9 cellular contexts compared by ENCODE assay signal in genomic region chr15:95557226-95558046, GRCh38.
DNase-seq lines count a peak whose midpoint lies in the region; ATAC-seq and TF ChIP-seq lines count a peak whose summit lies in the region.
"Had no signal": no experiment of that assay in that cellular context is flagged by ENCODE, and none has a peak within 500 bp of the region (broad histone marks: within the 10 kb centered on the region; RNA-seq: fewer than 3 reads in every experiment).

No MANE protein-coding gene starts in this region.

- no peak for TF ChIP-seq POLR2A in gastroesophageal sphincter (IDR thresholded peaks at IDR 0.05)

- no peak overlapping the region for H3K4me3 ChIP-seq in gastroesophageal sphincter

- no peaks in the 10 kb centered on the region for H3K27me3 ChIP-seq in gastroesophageal sphincter

- in situ Hi-C loops in SK-MEL-5 (cut with HindIII; ENCODE audit: low pct_unique_long_range_greater_than_20kb, low sequenced_read_pairs) = no loop called here

- peaks cover 0 to 10% (median 0%) of the 10 kb centered on the region in 3 donors for H3K4me1 ChIP-seq in gastroesophageal sphincter

- no peaks in the 10 kb centered on the region for H3K9me3 ChIP-seq in gastroesophageal sphincter

- H3K27ac ChIP-seq in gastroesophageal sphincter = peak overlapping the region in 1 of 4 donors; percentile 14

- H3K36me3 ChIP-seq in gastroesophageal sphincter = no peaks in the 10 kb centered on the region

- no peaks in the 10 kb centered on the region for H3K4me1 Mint-ChIP-seq in stimulated activated effector memory CD8-positive, alpha-beta T cell treated with anti-CD3 and anti-CD28 coated beads, Interleukin-12 subunit alpha, Interleukin-12 subunit beta, amount 100 ng/mL, for 72 hours

- no peak for TF ChIP-seq EP300 in gastroesophageal sphincter (IDR thresholded peaks at IDR 0.05)

- no peak for DNase-seq in activated naive CD4-positive, alpha-beta T cell treated with anti-CD3 and anti-CD28 coated beads, Interleukin-2, amount 50 U/mL, for 72 hours (ENCODE audit: low spot score in 2 of 2)
- DNase-seq in activated naive CD4-positive, alpha-beta T cell treated with Interleukin-2 at 50 U/mL for 16 hours = no peak
- DNase-seq in SK-MEL-5 (ENCODE audit: low read depth, low spot score) (peak; percentile 55), stromal cell of bone marrow (ENCODE audit: low read depth) (peak; percentile 86), medulla oblongata (ENCODE audit: extremely low spot score) (no peak)
- DNase-seq in central memory CD4-positive, alpha-beta T cell = no peak
- no peak for DNase-seq in stimulated activated effector memory CD8-positive, alpha-beta T cell treated with anti-CD3 and anti-CD28 coated beads, Interleukin-12 subunit alpha, Interleukin-12 subunit beta, amount 100 ng/mL, for 72 hours (ENCODE audit: low spot score in 2 of 2)
- DNase-seq: DMS79 treated with DMSO at 0.1 percent for 48 hours had no signal

- TF ChIP-seq CTCF in gastroesophageal sphincter (IDR thresholded peaks at IDR 0.05) = no peak

- WGBS in gastroesophageal sphincter (ENCODE audit: low coverage in 1 of 2), 2 donors = 69 to 79% methylated on average over 8 to 11 of the region's 17 CpGs

- H3K27ac Mint-ChIP-seq in activated naive CD4-positive, alpha-beta T cell treated with anti-CD3 and anti-CD28 coated beads, Interleukin-2, amount 50 U/mL, for 72 hours = peak overlapping the region in 1 of 2 donors; percentile 61
- no peak overlapping the region for H3K27ac Mint-ChIP-seq in stimulated activated effector memory CD8-positive, alpha-beta T cell treated with anti-CD3 and anti-CD28 coated beads, Interleukin-12 subunit alpha, Interleukin-12 subunit beta, amount 100 ng/mL, for 72 hours

- peak; percentile 74 to 89 for ATAC-seq in activated naive CD4-positive, alpha-beta T cell treated with anti-CD3 and anti-CD28 coated beads, Interleukin-2, amount 50 U/mL, for 72 hours
- peak; percentile 82 for ATAC-seq in gastroesophageal sphincter
- ATAC-seq in stimulated activated effector memory CD8-positive, alpha-beta T cell treated with anti-CD3 and anti-CD28 coated beads, Interleukin-12 subunit alpha, Interleukin-12 subunit beta, amount 100 ng/mL, for 72 hours = no peak

- peaks cover 0 to 5% of the 10 kb centered on the region in 2 donors for H3K9me3 Mint-ChIP-seq in activated naive CD4-positive, alpha-beta T cell treated with anti-CD3 and anti-CD28 coated beads, Interleukin-2, amount 50 U/mL, for 72 hours
- no peaks in the 10 kb centered on the region for H3K9me3 Mint-ChIP-seq in stimulated activated effector memory CD8-positive, alpha-beta T cell treated with anti-CD3 and anti-CD28 coated beads, Interleukin-12 subunit alpha, Interleukin-12 subunit beta, amount 100 ng/mL, for 72 hours

- no peak overlapping the region for H3K4me3 Mint-ChIP-seq in stimulated activated effector memory CD8-positive, alpha-beta T cell treated with anti-CD3 and anti-CD28 coated beads, Interleukin-12 subunit alpha, Interleukin-12 subunit beta, amount 100 ng/mL, for 72 hours

- H3K36me3 Mint-ChIP-seq in activated naive CD4-positive, alpha-beta T cell treated with anti-CD3 and anti-CD28 coated beads, Interleukin-2, amount 50 U/mL, for 72 hours = no peaks in the 10 kb centered on the region
- H3K36me3 Mint-ChIP-seq in stimulated activated effector memory CD8-positive, alpha-beta T cell treated with anti-CD3 and anti-CD28 coated beads, Interleukin-12 subunit alpha, Interleukin-12 subunit beta, amount 100 ng/mL, for 72 hours = no peaks in the 10 kb centered on the region

Comparison
In these comparisons a context has a peak if more than half of its experiments do, and no peak if none do; other contexts are left out.
1. DNase-seq: peak in SK-MEL-5 (single experiment) and stromal cell of bone marrow (single experiment); none in activated naive CD4-positive, alpha-beta T cell treated with anti-CD3 and anti-CD28 coated beads, Interleukin-2, amount 50 U/mL, for 72 hours (0 of 2), activated naive CD4-positive, alpha-beta T cell treated with Interleukin-2 at 50 U/mL for 16 hours (single experiment), central memory CD4-positive, alpha-beta T cell (single experiment), medulla oblongata (single experiment) and stimulated activated effector memory CD8-positive, alpha-beta T cell treated with anti-CD3 and anti-CD28 coated beads, Interleukin-12 subunit alpha, Interleukin-12 subunit beta, amount 100 ng/mL, for 72 hours (0 of 2).